ENCODE assay signal across 29 cellular contexts in genomic region chr11:64960719-64961118, GRCh38. TPM values are rescaled to one million over a fixed set of nuclear protein-coding genes. Genes with fewer than 3 reads are reported as not detected.
A peak's percentile ranks its signal among the peaks of the same experiment; 100 is the strongest.
DNase-seq lines count a peak whose midpoint lies in the region; TF ChIP-seq lines count a peak whose summit lies in the region.
"Had no signal": no experiment of that assay in that cellular context is flagged by ENCODE, and none has a peak within 500 bp of the region (broad histone marks: within the 10 kb centered on the region; RNA-seq: fewer than 3 reads in every experiment).

No MANE protein-coding gene starts in this region.

- H3K27ac Mint-ChIP-seq in chondrocyte (ENCODE audit: unreplicated experiment): peak overlapping the region; percentile 15
- no peak overlapping the region for H3K27ac Mint-ChIP-seq in immature natural killer cell
- H3K27ac Mint-ChIP-seq: B cell; CD8-positive, alpha-beta memory T cell had no signal

- H3K27me3 Mint-ChIP-seq in chondrocyte (ENCODE audit: low read depth): peaks cover 1% of the 10 kb centered on the region
- peaks cover 0 to 3% (median 3%) of the 10 kb centered on the region in 3 donors for H3K27me3 Mint-ChIP-seq in immature natural killer cell (ENCODE audit: low read depth in 3 of 3)

- H3K27ac ChIP-seq in colonic mucosa: no peak overlapping the region
- H3K27ac ChIP-seq: C4-2B, PC-9, SJCRH30 had no signal

- H3K36me3 Mint-ChIP-seq in chondrocyte (ENCODE audit: low read depth) (no peaks in the 10 kb centered on the region), immature natural killer cell (no peaks in the 10 kb centered on the region)
- H3K36me3 Mint-ChIP-seq: CD8-positive, alpha-beta memory T cell had no signal

- H3K9me3 Mint-ChIP-seq in chondrocyte (ENCODE audit: low read depth) (no peaks in the 10 kb centered on the region), immature natural killer cell (no peaks in the 10 kb centered on the region)
- H3K9me3 Mint-ChIP-seq: CD8-positive, alpha-beta memory T cell had no signal

- DNase-seq in M059J (ENCODE audit: low read depth) (peak; percentile 6), NCI-H226 (peak; percentile 60), chondrocyte (ENCODE audit: low spot score) (no peak), foreskin melanocyte (peak; percentile 18), AG08396 (ENCODE audit: low spot score) (no peak), colonic mucosa (no peak), immature natural killer cell (no peak)
- DNase-seq: Calu3; CD8-positive, alpha-beta memory T cell; DMS153; DND-41; HCEC 1CT; IMR-90; MV-4-11; NCI-H1105; NCI-H1436 treated with DMSO at 0.1 percent for 48 hours; NCI-H1930; NCI-H446 treated with DMSO at 0.1 percent for 48 hours; NCI-H526; NCI-H82; NK-92 treated with Interleukin-12 subunit alpha and Interleukin-12 subunit beta, amount 100 ng/mL, for 24 hours; PC-9; SJCRH30 had no signal

- TF ChIP-seq CTCF in chondrocyte (IDR thresholded peaks at IDR 0.05) (no peak), colonic mucosa (IDR thresholded peaks at IDR 0.05) (no peak)

- intact Hi-C loops in colonic mucosa (cut with DNase I): no loop called here

- no peaks in the 10 kb centered on the region for H3K27me3 ChIP-seq in colonic mucosa
- H3K27me3 ChIP-seq: SJCRH30 had no signal

- no peaks in the 10 kb centered on the region for H3K9me3 ChIP-seq in colonic mucosa
- H3K9me3 ChIP-seq: SJCRH30 had no signal

- H3K36me3 ChIP-seq in colonic mucosa: no peaks in the 10 kb centered on the region
- H3K36me3 ChIP-seq: SJCRH30 had no signal

- no peaks in the 10 kb centered on the region for H3K4me1 ChIP-seq in colonic mucosa
- H3K4me1 ChIP-seq: SJCRH30 had no signal

- no peak overlapping the region for H3K9ac ChIP-seq in colonic mucosa (ENCODE audit: low read depth in 2 of 2, low read length in 2 of 2)

- no peak overlapping the region for H3K4me3 ChIP-seq in colonic mucosa
- H3K4me3 ChIP-seq: PC-9, SJCRH30 had no signal

- H3K4me1 Mint-ChIP-seq in chondrocyte (ENCODE audit: low read depth) (peaks cover 10% of the 10 kb centered on the region), immature natural killer cell (no peaks in the 10 kb centered on the region)
- H3K4me1 Mint-ChIP-seq: CD8-positive, alpha-beta memory T cell had no signal

- H3K4me3 Mint-ChIP-seq in chondrocyte (ENCODE audit: unreplicated experiment) (no peak overlapping the region), immature natural killer cell (no peak overlapping the region)
- H3K4me3 Mint-ChIP-seq: B cell; CD8-positive, alpha-beta memory T cell had no signal

RNA-seq across cellular contexts. Expression of gene MAJIN, which starts 11.2 kb away (rescaled TPM):
- not detected in 2 replicates for total RNA-seq in M059J (2014; rRNA removed; shearing (Covaris generic))
- total RNA-seq in chondrocyte: not detected in 3 replicates
- not detected for total RNA-seq in colonic mucosa
- not detected for polyA plus RNA-seq in immature natural killer cell
- total RNA-seq: A673; Calu3; CD8-positive, alpha-beta memory T cell; H1; IMR-90; Right ventricle myocardium inferior; RPMI7951; SJCRH30 had no signal
- polyA plus RNA-seq: CD8-positive, alpha-beta memory T cell; H1; IMR-90 had no signal

RNA-seq across cellular contexts. Expression of gene GPHA2, which starts 25.0 kb away (rescaled TPM):
- total RNA-seq in M059J (2014; rRNA removed; shearing (Covaris generic)): not detected in 2 replicates
- total RNA-seq in chondrocyte: not detected in 3 replicates
- not detected for total RNA-seq in colonic mucosa
- polyA plus RNA-seq in immature natural killer cell: not detected
- total RNA-seq: A673; Calu3; CD8-positive, alpha-beta memory T cell; IMR-90; Right ventricle myocardium inferior; RPMI7951; SJCRH30 had no signal
- polyA plus RNA-seq: CD8-positive, alpha-beta memory T cell; IMR-90 had no signal

RNA-seq across cellular contexts. Expression of gene BATF2, which starts 36.1 kb away (rescaled TPM):
- 5.9 and 6.2 TPM in 2 replicates for total RNA-seq in M059J (2014; rRNA removed; shearing (Covaris generic))
- not detected in 3 replicates for total RNA-seq in chondrocyte
- total RNA-seq in colonic mucosa: 10 to 100 TPM; 14.1 to 20.7 TPM
- not detected for polyA plus RNA-seq in immature natural killer cell
- total RNA-seq: A673 had no signal
- polyA plus RNA-seq: CD8-positive, alpha-beta memory T cell had no signal

RNA-seq across cellular contexts. Expression of gene PPP2R5B, which starts 36.2 kb away (rescaled TPM):
- 21.5 and 39.7 TPM in 2 replicates for total RNA-seq in M059J (2014; rRNA removed; shearing (Covaris generic))
- 21.7 to 33.2 TPM (median 29.3 TPM) in 3 replicates for total RNA-seq in chondrocyte
- total RNA-seq in colonic mucosa: 10 to 100 TPM; 18.6 to 36.1 TPM
- 10 to 100 TPM in 2 of 3 donors, 1 to 10 TPM in 1; 7.8 to 14.6 (median 14.0) TPM for polyA plus RNA-seq in immature natural killer cell

RNA-seq across cellular contexts. Expression of gene ATG2A, which starts 43.7 kb away (rescaled TPM):
- 12.6 and 16.0 TPM in 2 replicates for total RNA-seq in M059J (2014; rRNA removed; shearing (Covaris generic))
- total RNA-seq in chondrocyte (15.2 to 21.9 TPM (median 16.3 TPM) in 3 replicates), colonic mucosa (10 to 100 TPM; 30.6 to 32.8 TPM)
- 10 to 100 TPM in 1 of 3 donors, 1 to 10 TPM in 2; 3.7 to 10.0 (median 6.7) TPM for polyA plus RNA-seq in immature natural killer cell

Comparison
In these comparisons a context has a peak if more than half of its experiments do, and no peak if none do; other contexts are left out.
1. DNase-seq: peak in M059J (single experiment), NCI-H226 (single experiment) and foreskin melanocyte (single experiment); none in chondrocyte (single experiment), AG08396 (single experiment), colonic mucosa (single experiment) and immature natural killer cell (0 of 3).